Comparison of ENCODE assay signal across 23 cellular contexts in the genomic region with DNA sequence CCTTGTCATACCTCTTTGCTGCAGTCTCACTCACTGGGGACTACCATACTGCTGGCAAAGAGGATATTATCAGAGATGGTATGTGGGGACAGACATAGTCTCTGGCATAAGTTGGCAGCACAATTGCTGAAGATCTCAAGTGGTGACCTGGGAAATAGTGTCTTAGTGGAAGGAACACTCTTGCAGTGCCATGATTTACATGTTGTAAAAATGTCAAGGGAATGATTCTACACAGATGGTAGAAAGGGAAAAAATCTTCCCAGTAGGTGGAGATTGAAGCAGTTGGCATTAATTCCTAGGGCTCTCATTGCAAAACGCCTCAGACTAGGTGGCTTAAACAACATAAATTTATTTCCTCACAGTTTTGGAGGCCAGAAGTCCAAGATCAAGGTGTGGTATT.
"Had no signal": no experiment of that assay in that cellular context is flagged by ENCODE, and none has a peak within 500 bp of the region (broad histone marks: within the 10 kb centered on the region; RNA-seq: fewer than 3 reads in every experiment).

No MANE protein-coding gene starts in this region.

- ATAC-seq: left lobe of liver; naive thymus-derived CD4-positive, alpha-beta T cell; right cardiac atrium; stimulated activated effector memory CD8-positive, alpha-beta T cell treated with anti-CD3 and anti-CD28 coated beads, Interleukin-12 subunit alpha, Interleukin-12 subunit beta, amount 100 ng/mL, for 72 hours had no signal

- H3K36me3 ChIP-seq: colonic mucosa, esophagus squamous epithelium, ovary, sigmoid colon, stomach, thyroid gland had no signal

- DNase-seq: colonic mucosa; effector CD8-positive, alpha-beta T cell; endodermal cell; esophagus squamous epithelium; head of caudate nucleus; mesendoderm; midbrain; naive thymus-derived CD4-positive, alpha-beta T cell; occipital lobe; posterior cingulate gyrus; psoas muscle; right cardiac atrium; sigmoid colon; stimulated activated CD4-positive, alpha-beta T cell treated with anti-CD3 and anti-CD28 coated beads, Interleukin-2, amount 100 ng/mL, for 24 hours; stimulated activated CD4-positive, alpha-beta T cell treated with anti-CD3 and anti-CD28 coated beads, Interleukin-4, amount 100 ng/mL, for 24 hours; stimulated activated naive CD4-positive, alpha-beta T cell treated with Interleukin-2 at 50 U/mL for 16 hours; stomach; thyroid gland; trophoblast cell had no signal

- H3K4me1 ChIP-seq: colonic mucosa, psoas muscle, stomach, thyroid gland had no signal

- H3K27ac ChIP-seq: colonic mucosa, ovary, psoas muscle, stomach, thyroid gland had no signal

- H3K27me3 ChIP-seq: colonic mucosa, esophagus squamous epithelium, ovary, sigmoid colon, stomach, thyroid gland had no signal

- H3K4me3 ChIP-seq: colonic mucosa, esophagus squamous epithelium, lung, ovary, psoas muscle, sigmoid colon, stomach, thyroid gland had no signal

- H3K9me3 ChIP-seq: colonic mucosa, esophagus squamous epithelium, ovary, psoas muscle, stomach, thyroid gland had no signal
